Comparison of ENCODE assay signal across 1 cellular context in genomic region chr1:236576004-236576403, GRCh38.
TF ChIP-seq lines count a peak whose summit lies in the region.

No MANE protein-coding gene starts in this region.

TF ChIP-seq in SK-N-SH, 30 proteins besides CTCF, POLR2A, EP300 and RAD21 (continued from another document):
- no peak for TF ChIP-seq USF2 (IDR thresholded peaks at IDR 0.05; ENCODE audit: borderline replicate concordance, low read depth, low read length)
- TF ChIP-seq TAF1 (IDR thresholded peaks at IDR 0.05; ENCODE audit: borderline replicate concordance, low read depth, low read length): no peak
- no peak for TF ChIP-seq NRF1 (IDR thresholded peaks at IDR 0.05; ENCODE audit: low read depth, low read length)
- no peak for TF ChIP-seq PBX3 (IDR thresholded peaks at IDR 0.05)
- TF ChIP-seq JUND (IDR thresholded peaks at IDR 0.05): no peak
